In the genomic region with DNA sequence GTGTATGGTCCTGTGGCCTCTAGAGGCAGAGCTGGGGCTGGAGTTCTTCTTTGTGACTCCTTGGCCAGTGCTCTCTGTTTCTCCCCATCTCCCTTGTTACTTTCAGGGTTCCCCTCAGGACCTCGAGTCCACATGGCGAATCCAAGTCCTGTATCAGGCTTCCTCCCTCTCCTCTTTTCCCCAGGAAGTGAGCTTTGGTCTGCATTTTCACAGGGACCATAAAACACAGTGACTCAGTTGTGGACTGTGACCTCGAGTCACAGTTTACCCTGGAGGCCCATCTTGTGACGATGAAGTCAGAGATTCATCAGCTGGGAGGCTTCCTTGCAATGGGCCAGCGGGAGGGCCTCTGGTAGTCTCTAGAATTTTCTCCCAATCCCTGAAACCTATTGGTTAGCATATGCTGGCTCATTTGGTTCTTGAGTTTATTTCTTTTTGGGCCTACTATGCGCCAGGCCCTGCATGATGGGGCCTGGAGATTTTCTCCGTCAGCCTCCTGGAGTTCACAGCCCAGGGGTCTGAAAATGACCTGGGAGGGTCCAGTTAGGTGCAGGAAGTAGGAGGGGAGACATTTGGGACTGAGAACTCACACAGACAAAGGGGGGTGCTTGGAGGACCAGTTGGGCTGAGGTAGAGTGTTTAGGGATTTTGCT, we compare ENCODE assay signal across 18 cellular contexts.
DNase-seq lines count a peak whose midpoint lies in the region; TF ChIP-seq lines count a peak whose summit lies in the region.
"Had no signal": no experiment of that assay in that cellular context is flagged by ENCODE, and none has a peak within 500 bp of the region (broad histone marks: within the 10 kb centered on the region; RNA-seq: fewer than 3 reads in every experiment).

No MANE protein-coding gene starts in this region.

- H3K9me3 Mint-ChIP-seq in HFFc6: peaks cover 25% of the 10 kb centered on the region

- peaks cover 13 to 25% of the 10 kb centered on the region in 2 donors for H3K4me1 ChIP-seq in adrenal gland (replicated peaks in 1 of 2)
- H3K4me1 ChIP-seq in tibial nerve: peaks cover 0 to 41% (median 0%) of the 10 kb centered on the region in 4 donors

- TF ChIP-seq EP300 in tibial nerve (IDR thresholded peaks at IDR 0.05): peak in 1 of 2 donors; percentile 65

- peak overlapping the region; percentile 39; the same call in 1 of the 2 replicates for H3K27ac Mint-ChIP-seq in HFFc6
- H3K27ac Mint-ChIP-seq: activated CD4-positive, alpha-beta T cell treated with anti-CD3 and anti-CD28 coated beads, Interleukin-2, amount 10 ng/mL, durations not matched to agents 24 days and 14 days; activated T-cell treated with anti-CD3 and anti-CD28 coated beads, Interleukin-2, amount 50 U/mL, for 72 hours; dendritic cell treated with granulocyte-macrophage colony-stimulating factor and Interleukin-4, amounts not matched to agents 40 ng/mL and 50 ng/mL, for 4 days; memory B cell had no signal

- TF ChIP-seq POLR2A in adrenal gland (IDR thresholded peaks at IDR 0.05): peak in 1 of 2 donors; percentile 15
- no peak for TF ChIP-seq POLR2A in tibial nerve (IDR thresholded peaks at IDR 0.05)

- H3K36me3 Mint-ChIP-seq in HFFc6 (ENCODE audit: low read depth): peaks cover 13% of the 10 kb centered on the region
- H3K36me3 Mint-ChIP-seq: CD4-positive, CD25-positive, alpha-beta regulatory T cell; memory B cell had no signal

- TF ChIP-seq CTCF in HFFc6 (IDR thresholded peaks at IDR 0.05) (no peak), adrenal gland (IDR thresholded peaks at IDR 0.05) (no peak), tibial nerve (IDR thresholded peaks at IDR 0.05) (no peak)

- H3K27me3 ChIP-seq in adrenal gland (no peaks in the 10 kb centered on the region), tibial nerve (no peaks in the 10 kb centered on the region)

- H3K9me3 ChIP-seq in adrenal gland (replicated peaks in 1 of 3) (peaks cover 0 to 4% (median 0%) of the 10 kb centered on the region in 3 donors), tibial nerve (peaks cover 0 to 9% (median 0%) of the 10 kb centered on the region in 4 donors)

- peaks cover 3% of the 10 kb centered on the region; the same call in 1 of the 2 replicates for H3K27me3 Mint-ChIP-seq in HFFc6 (ENCODE audit: insufficient read depth)

- no peaks in the 10 kb centered on the region for H3K36me3 ChIP-seq in adrenal gland (replicated peaks in 1 of 2)
- peaks cover 0 to 17% (median 0%) of the 10 kb centered on the region in 3 donors for H3K36me3 ChIP-seq in tibial nerve

- 67 to 77% (median 70%) methylated on average over 7 of the region's 7 CpGs for WGBS in adrenal gland, 4 donors
- 66 to 69% methylated on average over 7 of the region's 7 CpGs for WGBS in tibial nerve, 2 donors

- DNase-seq in HFFc6 (no peak), adrenal gland (peak in 4 of 7 donors; percentile 48 to 62 (median 56)), kidney tubule cell (ENCODE audit: low spot score) (peak; percentile 81), tibial nerve (ENCODE audit: low spot score in 2 of 2) (peak; percentile 27 to 50), NCI-H2107 treated with DMSO at 0.1 percent for 48 hours (lab: John Stamatoyannopoulos, UW; ENCODE audit: unreplicated experiment) (no peak), MV-4-11 (lab: John Stamatoyannopoulos, UW) (no peak), cerebellar cortex (ENCODE audit: low spot score) (no peak)
- DNase-seq: activated CD4-positive, alpha-beta T cell treated with anti-CD3 and anti-CD28 coated beads, Interleukin-2, amount 10 ng/mL, durations not matched to agents 24 days and 14 days; activated T-cell treated with anti-CD3 and anti-CD28 coated beads, Interleukin-2, amount 50 U/mL, for 72 hours; amygdala; CD4-positive, CD25-positive, alpha-beta regulatory T cell; Kasumi-1; NCI-H1930; NCI-H774; nucleus accumbens; stimulated activated CD4-positive, alpha-beta T cell treated with anti-CD3 and anti-CD28 coated beads, Interleukin-12 subunit alpha, Interleukin-12 subunit beta, amount 100 ng/mL, for 4 hours had no signal

- H3K4me3 Mint-ChIP-seq in HFFc6: no peak overlapping the region
- H3K4me3 Mint-ChIP-seq: activated CD4-positive, alpha-beta T cell treated with anti-CD3 and anti-CD28 coated beads, Interleukin-2, amount 10 ng/mL, durations not matched to agents 24 days and 14 days; dendritic cell treated with granulocyte-macrophage colony-stimulating factor and Interleukin-4, amounts not matched to agents 40 ng/mL and 50 ng/mL, for 4 days; memory B cell had no signal

- intact Hi-C loops in adrenal gland (cut with DNase I): no loop called here

- peak overlapping the region; percentile 52 to 78 (median 74) for H3K27ac ChIP-seq in adrenal gland
- H3K27ac ChIP-seq in tibial nerve: peak overlapping the region in 3 of 4 donors; percentile 65 to 80 (median 79)

- H3K4me1 Mint-ChIP-seq in HFFc6 (ENCODE audit: low read depth): no peaks in the 10 kb centered on the region; the same call in 1 of the 2 replicates

- H3K4me3 ChIP-seq in adrenal gland (no peak overlapping the region), tibial nerve (no peak overlapping the region)

Comparison
In these comparisons a context has a peak if more than half of its experiments do, and no peak if none do; other contexts are left out.
1. DNase-seq: peak in adrenal gland (4 of 7), kidney tubule cell (single experiment) and tibial nerve (2 of 2); none in HFFc6 (single experiment), NCI-H2107 treated with DMSO at 0.1 percent for 48 hours (single experiment), MV-4-11 (single experiment) and cerebellar cortex (single experiment).